In the genomic region with DNA sequence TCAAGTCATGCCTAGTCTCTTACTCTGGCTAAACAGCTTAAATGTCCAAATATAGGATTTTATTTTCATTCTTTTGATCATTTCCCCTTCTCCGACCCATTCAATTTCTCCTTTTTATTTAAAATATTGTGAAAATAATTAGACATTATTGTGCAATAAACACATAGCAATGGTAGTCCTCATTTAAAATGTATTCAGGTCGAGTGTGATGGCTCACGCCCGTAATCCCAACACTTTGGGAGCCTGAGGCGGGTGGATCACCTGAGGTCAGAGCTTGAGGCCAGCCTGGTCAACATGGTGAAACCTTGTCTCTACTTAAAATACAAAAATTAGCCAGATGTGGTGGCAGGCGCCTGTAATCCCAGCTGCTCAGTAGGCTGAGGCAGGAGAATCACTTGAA, we compare ENCODE assay signal across 7 cellular contexts.
"Had no signal": no experiment of that assay in that cellular context is flagged by ENCODE, and none has a peak within 500 bp of the region (broad histone marks: within the 10 kb centered on the region; RNA-seq: fewer than 3 reads in every experiment).

No MANE protein-coding gene starts in this region.

- FAIRE-seq: GM12878, GM12891, GM12892, GM18507, GM19239 had no signal

- ATAC-seq: GM12878 had no signal

- DNase-seq: GDM1, GF-D8 had no signal

- H3K4me3 ChIP-seq: GM12878 had no signal
